ENCODE assay signal across 1 cellular context in the genomic region with DNA sequence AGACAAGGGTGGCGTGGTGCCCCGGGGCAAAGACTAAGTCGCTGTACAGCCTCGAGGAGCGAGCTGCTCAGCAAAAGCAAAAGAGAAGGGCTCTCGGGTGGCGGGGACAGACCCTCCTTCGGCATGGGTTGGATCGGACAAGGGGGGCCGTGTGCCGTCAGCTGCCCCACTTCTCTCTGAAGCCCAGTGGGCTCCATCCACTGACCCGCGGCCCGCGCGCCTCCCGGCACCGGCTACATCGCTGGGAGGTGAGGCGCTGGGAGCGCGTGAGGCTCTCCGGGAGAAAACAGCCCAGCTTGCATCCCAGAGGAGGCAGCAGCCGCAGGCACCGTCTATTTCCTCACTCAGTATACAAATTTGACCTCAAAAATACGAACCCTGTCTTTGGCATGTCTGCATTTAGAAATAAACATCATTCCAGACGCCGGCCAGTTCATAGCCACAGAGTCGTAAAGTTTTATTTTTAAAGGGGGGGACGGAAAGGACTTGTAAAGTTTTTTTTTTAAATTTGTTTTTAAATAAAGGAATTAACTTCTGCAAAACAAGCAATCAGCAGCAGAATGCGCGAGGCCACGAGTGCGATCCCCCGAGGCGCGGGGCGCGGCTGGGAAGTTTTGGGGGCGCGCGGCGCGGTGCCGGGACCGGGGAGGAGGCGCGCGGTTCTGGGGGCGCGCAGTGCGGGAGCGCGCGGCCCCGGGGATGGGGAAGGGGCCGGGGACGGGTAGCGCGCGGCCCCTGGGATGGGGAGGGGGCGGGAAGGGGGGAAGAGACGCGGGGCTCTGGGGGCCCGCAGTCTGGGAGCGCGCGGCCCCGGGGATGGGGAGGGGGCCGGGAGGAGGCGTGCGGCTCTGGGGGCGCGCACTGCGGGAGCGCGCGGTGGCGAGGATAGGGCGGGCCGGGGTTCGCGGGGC.
TF ChIP-seq lines count a peak whose summit lies in the region.

No MANE protein-coding gene starts in this region.

TF ChIP-seq in H1, 55 proteins besides CTCF, POLR2A, EP300 and RAD21 (continued from another document):
- TF ChIP-seq HDAC2 (IDR thresholded peaks at IDR 0.05; ENCODE audit: borderline replicate concordance in 1 of 2, low read depth in 2 of 2, low read length in 2 of 2) (peak in 1 of 2 experiments; percentile 40; a peak in 1 of 4 replicates), CREB1 (IDR thresholded peaks at IDR 0.05) (no peak), BACH1 (IDR thresholded peaks at IDR 0.05; ENCODE audit: low read length) (0 out of 2 replicates have a peak, but pooled peaks have one; percentile 4), CHD1 (IDR thresholded peaks at IDR 0.05; ENCODE audit: low read depth, low read length) (no peak)
